ENCODE assay signal across 11 cellular contexts in the genomic region with DNA sequence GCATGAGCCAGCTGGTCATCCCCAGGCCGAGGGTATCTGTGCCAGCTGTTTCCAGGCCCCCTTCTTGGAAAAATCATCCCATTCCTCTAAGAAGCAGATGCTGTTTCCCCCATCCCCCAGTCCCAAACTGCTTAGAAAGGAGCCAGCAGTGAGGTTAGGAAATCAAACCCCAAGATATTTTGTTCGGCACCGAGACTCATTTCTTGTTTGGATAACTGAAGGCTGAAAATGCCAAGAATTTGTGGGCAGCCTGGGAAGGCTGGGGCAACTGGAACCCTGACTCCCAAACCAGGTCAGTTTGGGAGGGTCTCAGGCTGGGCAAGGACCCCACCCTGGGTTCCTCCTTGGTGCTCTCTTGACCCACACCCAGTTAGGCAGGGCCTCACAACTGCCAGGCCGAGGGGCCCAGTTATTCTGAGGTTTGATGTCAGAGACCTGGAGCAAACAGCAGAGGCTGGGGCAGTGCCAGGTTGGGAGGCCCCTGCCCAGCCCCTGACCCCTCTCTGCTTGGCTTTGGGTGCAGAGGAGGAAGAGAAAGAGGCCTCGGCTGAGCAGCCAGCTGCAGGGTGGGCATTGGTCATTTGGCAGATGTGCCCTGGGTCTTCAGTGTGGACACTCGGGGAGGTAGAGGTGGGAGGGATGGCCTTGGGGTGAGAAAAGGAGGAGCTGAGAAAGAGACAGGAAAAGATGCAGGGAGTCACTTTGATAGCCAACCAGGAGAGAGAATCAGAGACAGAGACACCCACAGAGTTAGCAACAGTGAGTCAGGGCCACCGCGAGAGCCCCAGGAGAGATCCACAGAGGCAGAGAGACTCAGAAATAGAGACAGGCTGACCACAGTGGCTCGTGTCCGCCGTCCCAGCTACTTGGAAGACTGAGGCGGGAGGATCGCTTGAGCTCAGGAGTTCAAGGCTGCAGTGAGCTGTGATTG. TPM values are rescaled to one million over a fixed set of nuclear protein-coding genes. Genes with fewer than 3 reads are reported as not detected.
A peak's percentile ranks its signal among the peaks of the same experiment; 100 is the strongest.
DNase-seq lines count a peak whose midpoint lies in the region; ATAC-seq and TF ChIP-seq lines count a peak whose summit lies in the region.
"Had no signal": no experiment of that assay in that cellular context is flagged by ENCODE, and none has a peak within 500 bp of the region (broad histone marks: within the 10 kb centered on the region; RNA-seq: fewer than 3 reads in every experiment).

No MANE protein-coding gene starts in this region.

- no peak for ATAC-seq in GM21515 (IDR thresholded peaks at IDR 0.05; ENCODE audit: unreplicated experiment)

- TF ChIP-seq CTCF in NB4 (IDR thresholded peaks at IDR 0.05; ENCODE audit: low read depth, low read length) = no peak

- peak overlapping the region in 17 of 21 experiments; percentile 4 to 87 (median 45) for H3K27ac ChIP-seq in skin epidermis

- DNase-seq in Daoy (ENCODE audit: low read depth) (peak; percentile 57), NB4 (ENCODE audit: low read depth) (peak; percentile 68), hepatic stellate cell (ENCODE audit: low spot score) (peak; percentile 71), activated gamma-delta T cell treated with Interleukin-2 at 50 U/mL for 16 hours (no peak), HT-29 (ENCODE audit: low spot score) (no peak), T-helper 2 cell (no peak)
- DNase-seq: activated CD8-positive, alpha-beta memory T cell treated with anti-CD3 and anti-CD28 coated beads for 24 hours; SHP77 had no signal

- no peak for TF ChIP-seq POLR2A in NB4 (IDR thresholded peaks at IDR 0.05; ENCODE audit: extremely low read depth, insufficient read length)

- H3K4me3 ChIP-seq in NB4 (ENCODE audit: low read depth, low read length) (no peak overlapping the region), skin epidermis (no peak overlapping the region)

RNA-seq across cellular contexts. Expression of gene ANGPT4, which starts 5.0 kb away (rescaled TPM):
- total RNA-seq in Daoy (2014; rRNA removed; shearing (Covaris generic)) = under 0.01 and 0.03 TPM in 2 replicates
- total RNA-seq in HT-29 (2014; rRNA removed; shearing (Covaris generic)) = not detected in 2 replicates
- total RNA-seq: progenitor cell of endocrine pancreas had no signal

Comparison
In these comparisons a context has a peak if more than half of its experiments do, and no peak if none do; other contexts are left out.
1. DNase-seq: peak in Daoy (single experiment), NB4 (single experiment) and hepatic stellate cell (single experiment); none in activated gamma-delta T cell treated with Interleukin-2 at 50 U/mL for 16 hours (single experiment), HT-29 (single experiment) and T-helper 2 cell (0 of 5).